Comparison of ENCODE assay signal across 1 cellular context in the genomic region with DNA sequence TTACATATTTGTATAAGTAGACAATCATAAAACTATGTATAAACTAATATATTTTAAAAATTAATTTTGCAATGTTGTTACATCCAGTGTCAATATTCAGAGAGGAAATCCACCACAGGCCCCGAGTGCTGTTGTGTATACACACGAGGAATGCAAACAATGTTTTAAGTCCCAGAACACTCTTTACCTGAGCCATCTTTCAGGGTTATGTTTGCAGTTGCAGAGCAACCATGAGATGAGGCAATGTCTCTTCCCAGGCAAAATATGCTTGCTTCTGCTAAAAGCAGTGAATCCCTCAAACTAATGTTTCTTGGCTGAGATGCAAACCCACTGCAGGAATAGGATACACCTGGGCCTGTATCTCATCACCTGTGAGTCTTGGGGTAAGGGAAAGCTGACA.
TF ChIP-seq lines count a peak whose summit lies in the region.

No MANE protein-coding gene starts in this region.

TF ChIP-seq in HepG2, 621 proteins besides CTCF, POLR2A, EP300 and RAD21 (continued from another document and continues in another):
- TF ChIP-seq KIAA2018 (CRISPR knock-in tag; IDR thresholded peaks at IDR 0.05; ENCODE audit: borderline replicate concordance) (no peak), ZNF772 (CRISPR knock-in tag; IDR thresholded peaks at IDR 0.05) (no peak), NFE2 (CRISPR knock-in tag; IDR thresholded peaks at IDR 0.05) (no peak), GPN1 (CRISPR knock-in tag; IDR thresholded peaks at IDR 0.05; ENCODE audit: borderline replicate concordance) (no peak), ZNF34 (CRISPR knock-in tag; IDR thresholded peaks at IDR 0.05; ENCODE audit: borderline replicate concordance) (no peak), ZNF589 (CRISPR knock-in tag; conservative IDR thresholded peaks at IDR 0.05) (no peak), MBD4 (IDR thresholded peaks at IDR 0.05; ENCODE audit: borderline replicate concordance, low read length) (no peak), TRAFD1 (CRISPR knock-in tag; IDR thresholded peaks at IDR 0.05; ENCODE audit: borderline replicate concordance) (no peak), BCLAF1 (IDR thresholded peaks at IDR 0.05) (no peak), ZIK1 (CRISPR knock-in tag; IDR thresholded peaks at IDR 0.05; ENCODE audit: borderline replicate concordance, low read depth) (no peak), ZNF33A (CRISPR knock-in tag; IDR thresholded peaks at IDR 0.05; ENCODE audit: borderline replicate concordance) (no peak), SOX5 (CRISPR knock-in tag; IDR thresholded peaks at IDR 0.05; ENCODE audit: borderline replicate concordance) (peak; percentile 84), ETV5 (CRISPR knock-in tag; IDR thresholded peaks at IDR 0.05; ENCODE audit: borderline replicate concordance) (peak; percentile 75; the same call in 1 of the 2 replicates), KDM6A (CRISPR knock-in tag; IDR thresholded peaks at IDR 0.05; ENCODE audit: low read depth) (no peak), BCL3 (CRISPR knock-in tag; IDR thresholded peaks at IDR 0.05) (no peak), GABPB1 (CRISPR knock-in tag; IDR thresholded peaks at IDR 0.05) (no peak), GTF2F1 (IDR thresholded peaks at IDR 0.05; ENCODE audit: low read length) (no peak), ZNF878 (CRISPR knock-in tag; IDR thresholded peaks at IDR 0.05) (peak; percentile 68; the same call in 1 of the 2 replicates), KDM4B (CRISPR knock-in tag; IDR thresholded peaks at IDR 0.05) (0 out of 2 replicates have a peak, but pooled peaks have one; percentile 67), ZNF7 (CRISPR knock-in tag; IDR thresholded peaks at IDR 0.05) (no peak), SSRP1 (CRISPR knock-in tag; IDR thresholded peaks at IDR 0.05) (peak; percentile 92; the same call in 1 of the 2 replicates), ZC3H13 (CRISPR knock-in tag; IDR thresholded peaks at IDR 0.05) (no peak), HNRNPH1 (optimal IDR thresholded peaks at IDR 0.05; ENCODE audit: low read depth, low read length) (no peak), CHD4 (IDR thresholded peaks at IDR 0.05; ENCODE audit: borderline replicate concordance, low read length) (no peak), STAG1 (CRISPR knock-in tag; IDR thresholded peaks at IDR 0.05) (no peak), ZNF879 (CRISPR knock-in tag; IDR thresholded peaks at IDR 0.05) (no peak), ZUFSP (CRISPR knock-in tag; IDR thresholded peaks at IDR 0.05; ENCODE audit: borderline replicate concordance) (no peak)
- TF ChIP-seq, protein P1, sequence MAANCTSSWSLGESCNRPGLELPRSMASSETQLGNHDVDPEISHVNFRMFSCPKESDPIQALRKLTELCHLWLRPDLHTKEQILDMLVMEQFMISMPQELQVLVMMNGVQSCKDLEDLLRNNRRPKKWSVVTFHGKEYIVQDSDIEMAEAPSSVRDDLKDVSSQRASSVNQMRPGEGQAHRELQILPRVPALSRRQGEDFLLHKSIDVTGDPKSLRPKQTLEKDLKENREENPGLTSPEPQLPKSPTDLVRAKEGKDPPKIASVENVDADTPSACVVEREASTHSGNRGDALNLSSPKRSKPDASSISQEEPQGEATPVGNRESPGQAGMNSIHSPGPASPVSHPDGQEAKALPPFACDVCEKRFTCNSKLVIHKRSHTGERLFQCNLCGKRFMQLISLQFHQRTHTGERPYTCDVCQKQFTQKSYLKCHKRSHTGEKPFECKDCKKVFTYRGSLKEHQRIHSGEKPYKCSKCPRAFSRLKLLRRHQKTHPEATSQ (CRISPR knock-in tag; IDR thresholded peaks at IDR 0.05; ENCODE audit: borderline replicate concordance): no peak
- TF ChIP-seq, protein P2, sequence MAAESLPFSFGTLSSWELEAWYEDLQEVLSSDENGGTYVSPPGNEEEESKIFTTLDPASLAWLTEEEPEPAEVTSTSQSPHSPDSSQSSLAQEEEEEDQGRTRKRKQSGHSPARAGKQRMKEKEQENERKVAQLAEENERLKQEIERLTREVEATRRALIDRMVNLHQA (CRISPR knock-in tag; IDR thresholded peaks at IDR 0.05): no peak
- TF ChIP-seq, protein P3, sequence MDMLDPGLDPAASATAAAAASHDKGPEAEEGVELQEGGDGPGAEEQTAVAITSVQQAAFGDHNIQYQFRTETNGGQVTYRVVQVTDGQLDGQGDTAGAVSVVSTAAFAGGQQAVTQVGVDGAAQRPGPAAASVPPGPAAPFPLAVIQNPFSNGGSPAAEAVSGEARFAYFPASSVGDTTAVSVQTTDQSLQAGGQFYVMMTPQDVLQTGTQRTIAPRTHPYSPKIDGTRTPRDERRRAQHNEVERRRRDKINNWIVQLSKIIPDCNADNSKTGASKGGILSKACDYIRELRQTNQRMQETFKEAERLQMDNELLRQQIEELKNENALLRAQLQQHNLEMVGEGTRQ (IDR thresholded peaks at IDR 0.05; ENCODE audit: low read depth, low read length): no peak
- TF ChIP-seq, protein P3 (CRISPR knock-in tag; IDR thresholded peaks at IDR 0.05; ENCODE audit: borderline replicate concordance): no peak
- TF ChIP-seq, protein P4, sequence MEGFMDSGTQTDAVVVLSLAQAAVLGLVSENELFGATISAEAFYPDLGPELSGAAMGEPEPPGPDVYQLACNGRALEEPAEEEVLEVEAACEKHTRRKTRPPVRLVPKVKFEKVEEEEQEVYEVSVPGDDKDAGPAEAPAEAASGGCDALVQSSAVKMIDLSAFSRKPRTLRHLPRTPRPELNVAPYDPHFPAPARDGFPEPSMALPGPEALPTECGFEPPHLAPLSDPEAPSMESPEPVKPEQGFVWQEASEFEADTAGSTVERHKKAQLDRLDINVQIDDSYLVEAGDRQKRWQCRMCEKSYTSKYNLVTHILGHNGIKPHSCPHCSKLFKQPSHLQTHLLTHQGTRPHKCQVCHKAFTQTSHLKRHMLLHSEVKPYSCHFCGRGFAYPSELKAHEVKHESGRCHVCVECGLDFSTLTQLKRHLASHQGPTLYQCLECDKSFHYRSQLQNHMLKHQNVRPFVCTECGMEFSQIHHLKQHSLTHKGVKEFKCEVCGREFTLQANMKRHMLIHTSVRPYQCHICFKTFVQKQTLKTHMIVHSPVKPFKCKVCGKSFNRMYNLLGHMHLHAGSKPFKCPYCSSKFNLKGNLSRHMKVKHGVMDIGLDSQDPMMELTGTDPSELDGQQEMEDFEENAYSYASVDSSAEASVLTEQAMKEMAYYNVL (CRISPR knock-in tag; IDR thresholded peaks at IDR 0.05; ENCODE audit: borderline replicate concordance): no peak
- TF ChIP-seq, protein P5, sequence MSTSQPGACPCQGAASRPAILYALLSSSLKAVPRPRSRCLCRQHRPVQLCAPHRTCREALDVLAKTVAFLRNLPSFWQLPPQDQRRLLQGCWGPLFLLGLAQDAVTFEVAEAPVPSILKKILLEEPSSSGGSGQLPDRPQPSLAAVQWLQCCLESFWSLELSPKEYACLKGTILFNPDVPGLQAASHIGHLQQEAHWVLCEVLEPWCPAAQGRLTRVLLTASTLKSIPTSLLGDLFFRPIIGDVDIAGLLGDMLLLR (CRISPR knock-in tag; IDR thresholded peaks at IDR 0.05): no peak
